Comparison of ENCODE assay signal across 19 cellular contexts in the genomic region with DNA sequence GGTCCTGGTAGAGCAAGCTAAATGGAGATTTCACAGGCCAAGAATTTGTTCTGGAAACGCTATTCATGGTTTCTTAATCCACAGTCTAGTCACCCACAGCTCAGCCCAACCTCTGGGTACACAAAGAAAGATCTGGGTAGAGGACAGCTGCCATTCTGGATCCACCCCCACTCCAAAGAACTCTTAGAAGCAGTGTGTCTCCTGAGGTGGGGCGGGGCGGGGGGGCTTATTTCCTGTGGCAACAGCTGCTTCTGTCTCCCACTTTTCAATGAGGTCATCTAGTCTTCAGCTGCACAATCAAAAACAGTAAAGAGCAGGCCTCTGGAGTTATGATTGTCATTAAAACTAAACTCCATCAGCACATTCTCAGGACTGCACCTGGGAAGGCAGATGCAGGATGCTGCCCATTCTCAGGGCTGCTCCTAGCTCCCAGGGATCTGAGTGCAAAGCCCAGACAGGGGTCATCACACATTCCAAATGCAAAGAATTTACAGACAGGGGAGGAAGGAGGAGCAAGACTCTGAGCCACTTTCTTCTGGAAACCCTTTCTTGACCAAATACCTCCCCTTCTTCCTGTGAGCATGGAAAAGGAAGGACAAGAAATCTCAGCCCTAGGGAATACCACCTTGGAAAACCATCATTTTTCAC.
DNase-seq lines count a peak whose midpoint lies in the region; ATAC-seq and TF ChIP-seq lines count a peak whose summit lies in the region.
"Had no signal": no experiment of that assay in that cellular context is flagged by ENCODE, and none has a peak within 500 bp of the region (broad histone marks: within the 10 kb centered on the region; RNA-seq: fewer than 3 reads in every experiment).

No MANE protein-coding gene starts in this region.

- POLR2A ChIA-PET in WTC11 (lab: Charles Lee), result no interaction called here

- H3K27ac ChIP-seq in KOPT-K1 (ENCODE audit: low read depth, low read length, poor library complexity, severe bottlenecking), result peak overlapping the region; percentile 74
- H3K27ac ChIP-seq in mammary epithelial cell (ENCODE audit: insufficient read depth, low read depth, low read length), result no peak overlapping the region
- H3K27ac ChIP-seq: RWPE1, upper lobe of left lung had no signal

- intact Hi-C loops in mammary epithelial cell (cut with micrococcal nuclease), result no loop called here

- H3K27me3 Mint-ChIP-seq in WTC11 (ENCODE audit: low read depth) (peaks cover 32% of the 10 kb centered on the region), nephron (ENCODE audit: low read depth) (no peaks in the 10 kb centered on the region)
- H3K27me3 Mint-ChIP-seq: stimulated activated naive CD8-positive, alpha-beta T cell treated with anti-CD3 and anti-CD28 coated beads, Interleukin-15, Interleukin-2, amounts not matched to agents 100 ng/mL and 50 ng/mL, for 24 hours had no signal

- H4K20me1 ChIP-seq in mammary epithelial cell (ENCODE audit: insufficient read depth, low read length), result no peaks in the 10 kb centered on the region

- CTCF ChIA-PET in WTC11 (lab: Charles Lee) (interaction anchor here (0.7 to 1.2 kb wide), 3 partner anchors 40 to 1163 kb away, joined by 3 to 5 read pairs (median 4); no protein-coding TSS in a partner anchor), mammary epithelial cell (lab: Charles Lee; ENCODE audit: low non-redundant PET) (no interaction called here)

- peak; percentile 49 for DNase-seq in NCI-H748 (lab: John Stamatoyannopoulos, UW; ENCODE audit: unreplicated experiment)
- DNase-seq in NCI-H748 treated with DMSO at 0.1 percent for 48 hours (lab: John Stamatoyannopoulos, UW), result no peak
- peak; percentile 22 for DNase-seq in WTC11 (ENCODE audit: low spot score)
- DNase-seq in mammary epithelial cell, result no peak
- DNase-seq in COR-L47 (lab: John Stamatoyannopoulos, UW), result no peak
- DNase-seq: activated CD4-positive, alpha-beta T cell treated with anti-CD3 and anti-CD28 coated beads, Interleukin-2, amount 50 U/mL, for 4 hours; activated naive CD4-positive, alpha-beta T cell treated with anti-CD3 and anti-CD28 coated beads for 36 hours; DMS153; hypothalamus; NCI-H2081 treated with DMSO at 0.1 percent for 48 hours; NK-92 treated with Interleukin-12 subunit alpha and Interleukin-12 subunit beta, amount 100 ng/mL, for 24 hours; right cardiac atrium; upper lobe of left lung had no signal

- no peaks in the 10 kb centered on the region for H3K9me3 Mint-ChIP-seq in WTC11
- no peaks in the 10 kb centered on the region for H3K9me3 Mint-ChIP-seq in nephron
- H3K9me3 Mint-ChIP-seq: activated naive CD4-positive, alpha-beta T cell treated with anti-CD3 and anti-CD28 coated beads for 36 hours; mesothelial cell of epicardium; stimulated activated naive CD8-positive, alpha-beta T cell treated with anti-CD3 and anti-CD28 coated beads, Interleukin-15, Interleukin-2, amounts not matched to agents 100 ng/mL and 50 ng/mL, for 24 hours had no signal

- TF ChIP-seq CTCF in WTC11 (IDR thresholded peaks at IDR 0.05) (no peak), nephron (IDR thresholded peaks at IDR 0.05; ENCODE audit: unreplicated experiment in 3 of 3) (no peak), mammary epithelial cell (conservative IDR thresholded peaks at IDR 0.05 in 1 of 2, IDR thresholded peaks at IDR 0.05 in 1 of 2; ENCODE audit: extremely low read depth in 1 of 2, insufficient read depth in 1 of 2, low read depth in 1 of 2, low read length in 2 of 2) (no peak)

- H3K27ac Mint-ChIP-seq in WTC11 (no peak overlapping the region), nephron (peak overlapping the region; percentile 79 to 86 (median 84))
- H3K27ac Mint-ChIP-seq: activated naive CD4-positive, alpha-beta T cell treated with anti-CD3 and anti-CD28 coated beads for 36 hours; mesothelial cell of epicardium; stimulated activated naive CD8-positive, alpha-beta T cell treated with anti-CD3 and anti-CD28 coated beads, Interleukin-15, Interleukin-2, amounts not matched to agents 100 ng/mL and 50 ng/mL, for 24 hours had no signal

- H3K79me2 ChIP-seq in mammary epithelial cell (ENCODE audit: insufficient read depth, low read length), result no peaks in the 10 kb centered on the region

- H3K36me3 ChIP-seq in KOPT-K1 (ENCODE audit: insufficient read depth, low read length), result no peaks in the 10 kb centered on the region
- no peaks in the 10 kb centered on the region for H3K36me3 ChIP-seq in mammary epithelial cell (ENCODE audit: insufficient read depth, low read length)
- H3K36me3 ChIP-seq: upper lobe of left lung had no signal

- H3K27me3 ChIP-seq in mammary epithelial cell (ENCODE audit: insufficient read depth, low read length), result no peaks in the 10 kb centered on the region
- H3K27me3 ChIP-seq: upper lobe of left lung had no signal

- H3K4me1 Mint-ChIP-seq in WTC11 (peaks cover 42% of the 10 kb centered on the region), nephron (peaks cover 64% of the 10 kb centered on the region)

- in situ Hi-C loops in mammary epithelial cell (cut with MboI; ENCODE audit: low sequenced_read_pairs in 2 of 2), result no loop called here

- BruUV-seq in mammary epithelial cell (replicated peaks; lab: Mats Ljungman, UMichigan), result no TSS peak

- peak; percentile 71 for ATAC-seq in WTC11
- ATAC-seq in GM18907 (IDR thresholded peaks at IDR 0.05; ENCODE audit: unreplicated experiment), result no peak
- ATAC-seq: right cardiac atrium had no signal

- H3K4me3 ChIP-seq in mammary epithelial cell (replicated peaks in 1 of 3; ENCODE audit: insufficient read depth in 1 of 3, low read depth in 2 of 3, low read length in 3 of 3), result no peak overlapping the region
- H3K4me3 ChIP-seq: upper lobe of left lung had no signal

- dilution Hi-C loops in mammary epithelial cell (cut with HindIII; ENCODE audit: low sequenced_read_pairs), result no loop called here

- H3K9me3 ChIP-seq in KOPT-K1 (ENCODE audit: insufficient read depth, low read length, poor library complexity, severe bottlenecking) (no peaks in the 10 kb centered on the region), mammary epithelial cell (replicated peaks; ENCODE audit: insufficient read depth, low read length) (no peaks in the 10 kb centered on the region)
- H3K9me3 ChIP-seq: upper lobe of left lung had no signal

- no peak overlapping the region for H3K9ac ChIP-seq in mammary epithelial cell (ENCODE audit: insufficient read depth, low read length)

- no peak overlapping the region for H2AFZ ChIP-seq in mammary epithelial cell (ENCODE audit: low read depth, low read length)

- 31% methylated on average over 3 of the region's 3 CpGs for WGBS in mammary epithelial cell (ENCODE audit: low coverage, missing lambda C conversion rate)

- no peak overlapping the region for H3K4me2 ChIP-seq in mammary epithelial cell (ENCODE audit: insufficient read depth, low read depth, low read length)

- no peak overlapping the region for H3K4me3 Mint-ChIP-seq in WTC11
- H3K4me3 Mint-ChIP-seq in nephron, result peak overlapping the region in 1 of 3 experiments; percentile 54
- H3K4me3 Mint-ChIP-seq: activated naive CD4-positive, alpha-beta T cell treated with anti-CD3 and anti-CD28 coated beads for 36 hours; mesothelial cell of epicardium; stimulated activated naive CD8-positive, alpha-beta T cell treated with anti-CD3 and anti-CD28 coated beads, Interleukin-15, Interleukin-2, amounts not matched to agents 100 ng/mL and 50 ng/mL, for 24 hours had no signal

- no peaks in the 10 kb centered on the region for H3K4me1 ChIP-seq in mammary epithelial cell (ENCODE audit: insufficient read depth, low read length)
- H3K4me1 ChIP-seq: upper lobe of left lung had no signal

- H3K36me3 Mint-ChIP-seq in WTC11 (no peaks in the 10 kb centered on the region), nephron (ENCODE audit: low read depth) (no peaks in the 10 kb centered on the region)
- H3K36me3 Mint-ChIP-seq: mesothelial cell of epicardium had no signal

TF ChIP-seq in WTC11, 78 proteins besides CTCF, POLR2A, EP300 and RAD21:
- no peak for TF ChIP-seq RORB (CRISPR knock-in tag; IDR thresholded peaks at IDR 0.05)
- TF ChIP-seq, protein P1, sequence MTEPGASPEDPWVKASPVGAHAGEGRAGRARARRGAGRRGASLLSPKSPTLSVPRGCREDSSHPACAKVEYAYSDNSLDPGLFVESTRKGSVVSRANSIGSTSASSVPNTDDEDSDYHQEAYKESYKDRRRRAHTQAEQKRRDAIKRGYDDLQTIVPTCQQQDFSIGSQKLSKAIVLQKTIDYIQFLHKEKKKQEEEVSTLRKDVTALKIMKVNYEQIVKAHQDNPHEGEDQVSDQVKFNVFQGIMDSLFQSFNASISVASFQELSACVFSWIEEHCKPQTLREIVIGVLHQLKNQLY (CRISPR knock-in tag; IDR thresholded peaks at IDR 0.05), result no peak

Comparison
In these comparisons a context has a peak if more than half of its experiments do, and no peak if none do; other contexts are left out.
1. DNase-seq: peak in NCI-H748 (single experiment) and WTC11 (single experiment); none in NCI-H748 treated with DMSO at 0.1 percent for 48 hours (single experiment), mammary epithelial cell (single experiment) and COR-L47 (single experiment).